ENCODE assay signal across 9 cellular contexts in genomic region chr20:2523919-2524434, GRCh38. TPM values are rescaled to one million over a fixed set of nuclear protein-coding genes. Genes with fewer than 3 reads are reported as not detected.
A peak's percentile ranks its signal among the peaks of the same experiment; 100 is the strongest.
DNase-seq lines count a peak whose midpoint lies in the region; ATAC-seq and TF ChIP-seq lines count a peak whose summit lies in the region.
"Had no signal": no experiment of that assay in that cellular context is flagged by ENCODE, and none has a peak within 500 bp of the region (broad histone marks: within the 10 kb centered on the region; RNA-seq: fewer than 3 reads in every experiment).

No MANE protein-coding gene starts in this region.

- H3K9me3 Mint-ChIP-seq in activated CD8-positive, alpha-beta memory T cell treated with anti-CD3 and anti-CD28 coated beads, Interleukin-2, amount 10 ng/mL, durations not matched to agents 7 days and 5 days (ENCODE audit: low read depth), result no peaks in the 10 kb centered on the region
- no peaks in the 10 kb centered on the region for H3K9me3 Mint-ChIP-seq in activated naive CD8-positive, alpha-beta T cell treated with anti-CD3 and anti-CD28 coated beads, Interleukin-2, amount 10 ng/mL, durations not matched to agents 7 days and 5 days

- H3K27me3 ChIP-seq in right lobe of liver, result no peaks in the 10 kb centered on the region
- peaks cover 4% of the 10 kb centered on the region for H3K27me3 ChIP-seq in thymus (ENCODE audit: control insufficient read depth, insufficient read depth)

- H3K27ac ChIP-seq in right lobe of liver, result peak overlapping the region in 1 of 3 donors; percentile 77
- no peak overlapping the region for H3K27ac ChIP-seq in thymus (ENCODE audit: low read depth)
- H3K27ac ChIP-seq: C4-2B had no signal

- H3K4me1 ChIP-seq in right lobe of liver, result no peaks in the 10 kb centered on the region
- H3K4me1 ChIP-seq in thymus (ENCODE audit: control insufficient read depth, insufficient read depth, low read length), result no peaks in the 10 kb centered on the region

- no peak for DNase-seq in activated CD8-positive, alpha-beta memory T cell treated with anti-CD3 and anti-CD28 coated beads, Interleukin-2, amount 10 ng/mL, durations not matched to agents 7 days and 5 days
- DNase-seq in activated CD8-positive, alpha-beta memory T cell treated with anti-CD3 and anti-CD28 coated beads, Interleukin-2, amount 50 U/mL, for 4 hours, result no peak
- DNase-seq in activated naive CD8-positive, alpha-beta T cell treated with anti-CD3 and anti-CD28 coated beads, Interleukin-2, amount 10 ng/mL, durations not matched to agents 7 days and 5 days, result no peak
- DNase-seq in right lobe of liver (no peak), GM10248 (ENCODE audit: extremely low spot score) (no peak), SKM-1 treated with dmso at 0.1 percent for 144 hours (lab: John Stamatoyannopoulos, UW; ENCODE audit: unreplicated experiment) (no peak)

- peak overlapping the region; percentile 91 for H3K27ac Mint-ChIP-seq in activated CD8-positive, alpha-beta memory T cell treated with anti-CD3 and anti-CD28 coated beads, Interleukin-2, amount 10 ng/mL, durations not matched to agents 7 days and 5 days
- peak overlapping the region; percentile 89 for H3K27ac Mint-ChIP-seq in activated naive CD8-positive, alpha-beta T cell treated with anti-CD3 and anti-CD28 coated beads, Interleukin-2, amount 10 ng/mL, durations not matched to agents 7 days and 5 days

- H3K36me3 ChIP-seq in right lobe of liver (no peaks in the 10 kb centered on the region), thymus (ENCODE audit: control insufficient read depth, insufficient read depth) (no peaks in the 10 kb centered on the region)

- CTCF ChIA-PET in activated CD8-positive, alpha-beta memory T cell treated with anti-CD3 and anti-CD28 coated beads, Interleukin-2, amount 10 ng/mL, durations not matched to agents 7 days and 5 days (lab: Charles Lee), result interaction anchor here (0.7 to 5.9 kb wide), 15 partner anchors 13 to 1831 kb away, joined by 3 to 109 read pairs (median 4); partner anchors contain the start of genes NOP56, SNRPB and ZNF343
- CTCF ChIA-PET in GM10248 (lab: Yijun Ruan, JAX), result interaction anchor here (0.7 to 6.3 kb wide), 17 partner anchors 9 to 137 kb away, joined by 3 to 138 read pairs (median 5); partner anchors contain the start of genes SNRPB and ZNF343

- no peak for ATAC-seq in activated CD8-positive, alpha-beta memory T cell treated with anti-CD3 and anti-CD28 coated beads, Interleukin-2, amount 10 ng/mL, durations not matched to agents 7 days and 5 days
- no peak for ATAC-seq in activated naive CD8-positive, alpha-beta T cell treated with anti-CD3 and anti-CD28 coated beads, Interleukin-2, amount 10 ng/mL, durations not matched to agents 7 days and 5 days (ENCODE audit: low read depth)
- ATAC-seq in right lobe of liver (no peak), HG02588 (IDR thresholded peaks at IDR 0.05; ENCODE audit: unreplicated experiment) (no peak)

- POLR2A ChIA-PET in activated naive CD8-positive, alpha-beta T cell treated with anti-CD3 and anti-CD28 coated beads, Interleukin-2, amount 10 ng/mL, durations not matched to agents 7 days and 5 days (lab: Charles Lee), result interaction anchor here (0.7 to 4.2 kb wide), 8 partner anchors 11 to 142 kb away, joined by 3 to 30 read pairs (median 4); partner anchors contain the start of genes NOP56, SNRPB and ZNF343
- POLR2A ChIA-PET in GM10248 (lab: Yijun Ruan, JAX), result interaction anchor here (0.7 kb wide), 1 partner anchor 54 kb away, joined by 3 read pairs; the partner anchor contains the start of gene SNRPB

- 50% methylated on average over 5 of the region's 6 CpGs for WGBS in right lobe of liver (ENCODE audit: insufficient coverage, low coverage, low lambda C conversion rate, missing lambda C conversion rate)
- 52% methylated on average over 6 of the region's 6 CpGs for WGBS in thymus

- intact Hi-C loops in right lobe of liver (cut with DNase I), result no loop called here

- H3K9me3 ChIP-seq in right lobe of liver, result no peaks in the 10 kb centered on the region
- H3K9me3 ChIP-seq in thymus (ENCODE audit: control insufficient read depth), result no peaks in the 10 kb centered on the region

- peaks cover 4% of the 10 kb centered on the region for H3K27me3 Mint-ChIP-seq in activated CD8-positive, alpha-beta memory T cell treated with anti-CD3 and anti-CD28 coated beads, Interleukin-2, amount 10 ng/mL, durations not matched to agents 7 days and 5 days
- peaks cover 11% of the 10 kb centered on the region for H3K27me3 Mint-ChIP-seq in activated naive CD8-positive, alpha-beta T cell treated with anti-CD3 and anti-CD28 coated beads, Interleukin-2, amount 10 ng/mL, durations not matched to agents 7 days and 5 days

- H3K4me1 Mint-ChIP-seq in activated CD8-positive, alpha-beta memory T cell treated with anti-CD3 and anti-CD28 coated beads, Interleukin-2, amount 10 ng/mL, durations not matched to agents 7 days and 5 days, result peaks cover 25% of the 10 kb centered on the region
- H3K4me1 Mint-ChIP-seq in activated naive CD8-positive, alpha-beta T cell treated with anti-CD3 and anti-CD28 coated beads, Interleukin-2, amount 10 ng/mL, durations not matched to agents 7 days and 5 days, result peaks cover 18% of the 10 kb centered on the region

- H3K4me3 ChIP-seq in right lobe of liver, result peak overlapping the region; percentile 73 to 85 (median 74)
- peak overlapping the region; percentile 76 for H3K4me3 ChIP-seq in thymus (ENCODE audit: low read length)

- no peak for TF ChIP-seq CTCF in right lobe of liver (IDR thresholded peaks at IDR 0.05)
- no peak for TF ChIP-seq CTCF in GM10248 (IDR thresholded peaks at IDR 0.05; ENCODE audit: control extremely low read depth, extremely low read depth, low read depth, missing control alignments)

- no peak for TF ChIP-seq POLR2A in right lobe of liver (IDR thresholded peaks at IDR 0.05)

- H3K4me3 Mint-ChIP-seq in activated CD8-positive, alpha-beta memory T cell treated with anti-CD3 and anti-CD28 coated beads, Interleukin-2, amount 10 ng/mL, durations not matched to agents 7 days and 5 days, result peak overlapping the region; percentile 77
- peak overlapping the region; percentile 82 for H3K4me3 Mint-ChIP-seq in activated naive CD8-positive, alpha-beta T cell treated with anti-CD3 and anti-CD28 coated beads, Interleukin-2, amount 10 ng/mL, durations not matched to agents 7 days and 5 days

- no peaks in the 10 kb centered on the region for H3K36me3 Mint-ChIP-seq in activated CD8-positive, alpha-beta memory T cell treated with anti-CD3 and anti-CD28 coated beads, Interleukin-2, amount 10 ng/mL, durations not matched to agents 7 days and 5 days
- H3K36me3 Mint-ChIP-seq in activated naive CD8-positive, alpha-beta T cell treated with anti-CD3 and anti-CD28 coated beads, Interleukin-2, amount 10 ng/mL, durations not matched to agents 7 days and 5 days, result no peaks in the 10 kb centered on the region

RNA-seq across cellular contexts. Expression of gene TMC2, which starts 12.4 kb away (rescaled TPM):
- total RNA-seq in activated CD8-positive, alpha-beta memory T cell treated with anti-CD3 and anti-CD28 coated beads, Interleukin-2, amount 10 ng/mL, durations not matched to agents 7 days and 5 days, result not detected
- not detected for total RNA-seq in activated naive CD8-positive, alpha-beta T cell treated with anti-CD3 and anti-CD28 coated beads, Interleukin-2, amount 10 ng/mL, durations not matched to agents 7 days and 5 days
- total RNA-seq in right lobe of liver, result not detected
- polyA plus RNA-seq in thymus, result 0.05 TPM

RNA-seq across cellular contexts. Expression of gene ZNF343, which starts 15.3 kb away (rescaled TPM):
- 10 to 100 TPM in 1 of 2 experiments, 1 to 10 TPM in 1; 7.0 to 10.3 TPM for total RNA-seq in activated CD8-positive, alpha-beta memory T cell treated with anti-CD3 and anti-CD28 coated beads, Interleukin-2, amount 10 ng/mL, durations not matched to agents 7 days and 5 days
- 10 to 100 TPM; 10.4 to 12.0 TPM for total RNA-seq in activated naive CD8-positive, alpha-beta T cell treated with anti-CD3 and anti-CD28 coated beads, Interleukin-2, amount 10 ng/mL, durations not matched to agents 7 days and 5 days
- total RNA-seq in right lobe of liver, result 1 to 10 TPM; 3.9 to 7.3 (median 6.0) TPM
- polyA plus RNA-seq in thymus, result 5.4 TPM

RNA-seq across cellular contexts. Expression of gene SNRPB, which starts 53.4 kb away (rescaled TPM):
- 100 to 1,000 TPM; 335 to 391 TPM for total RNA-seq in activated CD8-positive, alpha-beta memory T cell treated with anti-CD3 and anti-CD28 coated beads, Interleukin-2, amount 10 ng/mL, durations not matched to agents 7 days and 5 days
- 100 to 1,000 TPM; 232 to 235 TPM for total RNA-seq in activated naive CD8-positive, alpha-beta T cell treated with anti-CD3 and anti-CD28 coated beads, Interleukin-2, amount 10 ng/mL, durations not matched to agents 7 days and 5 days
- total RNA-seq in right lobe of liver, result 100 to 1,000 TPM in 1 of 6 experiments, 10 to 100 TPM in 5; 25.4 to 105 (median 48.1) TPM
- polyA plus RNA-seq in thymus, result 149 TPM
